In the genomic region with DNA sequence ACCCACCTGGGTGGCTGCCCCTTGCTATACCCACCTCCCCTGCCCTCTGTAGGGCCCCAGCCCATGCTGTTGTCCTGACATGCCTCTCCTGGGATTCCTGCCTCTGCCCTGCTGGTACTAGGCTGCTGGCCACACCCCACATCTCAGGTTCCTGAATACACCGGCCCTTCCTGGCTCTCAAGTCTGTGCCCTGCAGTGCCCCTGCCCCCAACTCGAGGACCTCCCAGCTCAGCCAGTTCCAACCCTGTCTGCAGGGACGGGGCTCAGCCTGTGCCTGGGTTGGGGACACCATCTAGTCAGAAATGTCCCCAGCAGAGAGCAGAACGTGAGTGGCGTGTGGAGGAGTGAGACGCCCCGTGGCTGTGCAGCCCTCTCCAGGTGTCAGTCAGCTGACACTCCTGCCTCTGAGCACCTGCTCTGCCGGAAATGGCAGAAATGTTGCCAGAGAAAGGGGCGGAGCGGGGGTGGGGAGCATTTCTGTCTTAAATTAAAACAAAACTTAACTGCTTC, we compare ENCODE assay signal across 8 cellular contexts. TPM values are rescaled to one million over a fixed set of nuclear protein-coding genes. Genes with fewer than 3 reads are reported as not detected.
DNase-seq lines count a peak whose midpoint lies in the region; ATAC-seq and TF ChIP-seq lines count a peak whose summit lies in the region.

No MANE protein-coding gene starts in this region.

- peaks cover 0 to 6% of the 10 kb centered on the region in 2 donors for H3K4me1 ChIP-seq in neuronal stem cell (ENCODE audit: control insufficient read depth in 2 of 2, insufficient read depth in 1 of 2, low read depth in 1 of 2, low read length in 2 of 2)

- H3K14ac ChIP-seq in neuronal stem cell (ENCODE audit: low read length), result peak overlapping the region; percentile 31

- peaks cover 0 to 11% of the 10 kb centered on the region in 2 donors for H3K9me3 ChIP-seq in neuronal stem cell (replicated peaks in 1 of 2; ENCODE audit: control insufficient read depth in 2 of 2, insufficient read depth in 1 of 2, low read depth in 1 of 2, low read length in 2 of 2)

- peaks cover 6% of the 10 kb centered on the region for H3K79me1 ChIP-seq in neuronal stem cell (ENCODE audit: low read depth, low read length)

- no peak overlapping the region for H3K4me3 ChIP-seq in neuronal stem cell (ENCODE audit: low read length in 2 of 2)

- peaks cover 33 to 50% of the 10 kb centered on the region in 2 donors for H3K36me3 ChIP-seq in neuronal stem cell (replicated peaks in 1 of 2; ENCODE audit: control insufficient read depth in 2 of 2, insufficient read depth in 2 of 2, low read length in 2 of 2)

- peak overlapping the region; percentile 60 for H3K9ac ChIP-seq in neuronal stem cell (ENCODE audit: low read depth, low read length, poor library complexity)

- no peak overlapping the region for H2AFZ ChIP-seq in neuronal stem cell (ENCODE audit: low read length)

- no peak overlapping the region for H2AK5ac ChIP-seq in neuronal stem cell (ENCODE audit: low read depth, low read length)

- no peak overlapping the region for H3K4me2 ChIP-seq in neuronal stem cell (ENCODE audit: insufficient read depth, low read length, poor library complexity, severe bottlenecking)

- H4K91ac ChIP-seq in neuronal stem cell (ENCODE audit: low read depth, low read length, poor library complexity), result no peak overlapping the region

- no CpG with 5 or more reads among the region's 10 CpGs for WGBS in neuronal stem cell (ENCODE audit: extremely low coverage in 2 of 2, insufficient read length in 2 of 2, insufficient replicate concordance in 1 of 2), 2 donors

- peak; percentile 69 for DNase-seq in GM10266 (ENCODE audit: extremely low spot score)
- DNase-seq in NCI-H2029 (lab: John Stamatoyannopoulos, UW), result peak; percentile 79
- DNase-seq in activated CD8-positive, alpha-beta memory T cell treated with anti-CD3 and anti-CD28 coated beads, Interleukin-2, amount 50 U/mL, for 4 hours, result peak; percentile 63
- no peak for DNase-seq in neuronal stem cell (ENCODE audit: low spot score)
- no peak for DNase-seq in dermis blood vessel endothelial cell
- DNase-seq in HEK293T (ENCODE audit: extremely low spot score), result no peak
- no peak for DNase-seq in middle frontal gyrus (ENCODE audit: extremely low spot score, low spot score)

- no peak overlapping the region for H2BK15ac ChIP-seq in neuronal stem cell (ENCODE audit: low read length)

- ATAC-seq in HG03520 (IDR thresholded peaks at IDR 0.05; ENCODE audit: unreplicated experiment), result no peak

- CTCF ChIA-PET in HEK293T (lab: Yijun Ruan, JAX), result no interaction called here

- no peak overlapping the region for H3K4ac ChIP-seq in neuronal stem cell (ENCODE audit: low read length)

- H2BK120ac ChIP-seq in neuronal stem cell (ENCODE audit: low read depth, low read length), result no peak overlapping the region

- H3K18ac ChIP-seq in neuronal stem cell (ENCODE audit: low read length), result peak overlapping the region; percentile 28

- H3K27ac ChIP-seq in neuronal stem cell (replicated peaks; ENCODE audit: low read length), result no peak overlapping the region

- H3K27me3 ChIP-seq in neuronal stem cell (ENCODE audit: control insufficient read depth in 3 of 3, insufficient read depth in 3 of 3, low read depth in 1 of 3, low read length in 3 of 3), result no peaks in the 10 kb centered on the region

- no peak overlapping the region for H4K8ac ChIP-seq in neuronal stem cell (ENCODE audit: low read depth, low read length)

- no peak for TF ChIP-seq CTCF in GM10266 (IDR thresholded peaks at IDR 0.05; ENCODE audit: control insufficient read depth, insufficient read depth, low read depth, missing control alignments)

- POLR2A ChIA-PET in HEK293T (lab: Yijun Ruan, JAX), result no interaction called here

- H2BK12ac ChIP-seq in neuronal stem cell (ENCODE audit: low read length), result no peak overlapping the region

- no peak overlapping the region for H2BK5ac ChIP-seq in neuronal stem cell (ENCODE audit: low read length)

- no peak overlapping the region for H3K23ac ChIP-seq in neuronal stem cell (ENCODE audit: low read depth, low read length, poor library complexity)

TF ChIP-seq in HEK293T, 16 proteins besides CTCF, POLR2A, EP300 and RAD21:
- no peak for TF ChIP-seq TARDBP (IDR thresholded peaks at IDR 0.05)
- no peak for TF ChIP-seq HDGF (IDR thresholded peaks at IDR 0.05; ENCODE audit: borderline replicate concordance)
- no peak for TF ChIP-seq FOXA1 (IDR thresholded peaks at IDR 0.05)
- TF ChIP-seq, protein P1, sequence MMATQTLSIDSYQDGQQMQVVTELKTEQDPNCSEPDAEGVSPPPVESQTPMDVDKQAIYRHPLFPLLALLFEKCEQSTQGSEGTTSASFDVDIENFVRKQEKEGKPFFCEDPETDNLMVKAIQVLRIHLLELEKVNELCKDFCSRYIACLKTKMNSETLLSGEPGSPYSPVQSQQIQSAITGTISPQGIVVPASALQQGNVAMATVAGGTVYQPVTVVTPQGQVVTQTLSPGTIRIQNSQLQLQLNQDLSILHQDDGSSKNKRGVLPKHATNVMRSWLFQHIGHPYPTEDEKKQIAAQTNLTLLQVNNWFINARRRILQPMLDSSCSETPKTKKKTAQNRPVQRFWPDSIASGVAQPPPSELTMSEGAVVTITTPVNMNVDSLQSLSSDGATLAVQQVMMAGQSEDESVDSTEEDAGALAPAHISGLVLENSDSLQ (IDR thresholded peaks at IDR 0.05), result no peak
- TF ChIP-seq NFRKB (IDR thresholded peaks at IDR 0.05), result no peak
- TF ChIP-seq CTBP1 (IDR thresholded peaks at IDR 0.05; ENCODE audit: borderline replicate concordance), result no peak
- TF ChIP-seq ZNF384 (IDR thresholded peaks at IDR 0.05), result no peak
- TF ChIP-seq ARNT (IDR thresholded peaks at IDR 0.05), result no peak
- TF ChIP-seq SUZ12 (IDR thresholded peaks at IDR 0.05), result no peak
- TF ChIP-seq SP1 (IDR thresholded peaks at IDR 0.05), result no peak
- TF ChIP-seq FOXM1 (IDR thresholded peaks at IDR 0.05; ENCODE audit: borderline replicate concordance), result no peak
- TF ChIP-seq ELF4 (IDR thresholded peaks at IDR 0.05), result no peak
- TF ChIP-seq FOXK2 (IDR thresholded peaks at IDR 0.05), result no peak
- no peak for TF ChIP-seq L3MBTL2 (conservative IDR thresholded peaks at IDR 0.05)

RNA-seq across cellular contexts. Expression of a gene that starts 28.7 kb away (rescaled TPM):
- 8.9 TPM for polyA plus RNA-seq in neuronal stem cell (2013, experiment 1 of 2)
- polyA plus RNA-seq in neuronal stem cell (2013, experiment 2 of 2), result 9.7 TPM
- total RNA-seq in dermis blood vessel endothelial cell, result 27.2 and 33.6 TPM in 2 replicates

RNA-seq across cellular contexts. Expression of a gene that starts 49.2 kb away (rescaled TPM):
- polyA plus RNA-seq in neuronal stem cell (2013, experiment 1 of 2), result 0.03 TPM
- polyA plus RNA-seq in neuronal stem cell (2013, experiment 2 of 2), result 0.03 TPM
- 0.05 TPM in 1 of 2 replicates, not detected in the other for total RNA-seq in dermis blood vessel endothelial cell

Comparison
In these comparisons a context has a peak if more than half of its experiments do, and no peak if none do; other contexts are left out.
1. DNase-seq: peak in GM10266 (single experiment), NCI-H2029 (single experiment) and activated CD8-positive, alpha-beta memory T cell treated with anti-CD3 and anti-CD28 coated beads, Interleukin-2, amount 50 U/mL, for 4 hours (single experiment); none in neuronal stem cell (single experiment), dermis blood vessel endothelial cell (single experiment), HEK293T (single experiment) and middle frontal gyrus (single experiment).